7 cellular contexts compared by ENCODE assay signal in genomic region chr13:76473552-76474134, GRCh38.
A peak's percentile ranks its signal among the peaks of the same experiment; 100 is the strongest.
DNase-seq lines count a peak whose midpoint lies in the region; ATAC-seq and TF ChIP-seq lines count a peak whose summit lies in the region.

No MANE protein-coding gene starts in this region.

- no peak overlapping the region for H3K4me2 ChIP-seq in SU-DHL-6 (ENCODE audit: low read depth, low read length, poor library complexity, severe bottlenecking)

- no peaks in the 10 kb centered on the region for H3F3A ChIP-seq in SU-DHL-6 (ENCODE audit: insufficient read depth)

- H3K9me3 ChIP-seq in SU-DHL-6 (ENCODE audit: insufficient read depth, low read length), result no peaks in the 10 kb centered on the region
- H3K9me3 ChIP-seq in heart right ventricle, result no peaks in the 10 kb centered on the region

- peaks cover 2% of the 10 kb centered on the region for H3K27me3 Mint-ChIP-seq in activated naive CD8-positive, alpha-beta T cell treated with anti-CD3 and anti-CD28 coated beads, Interleukin-2, amount 50 U/mL, for 24 hours

- DNase-seq in GM13976 (ENCODE audit: low spot score) (peak; percentile 25), NAMALWA (ENCODE audit: low spot score) (peak; percentile 93), heart right ventricle (peak; percentile 18 to 79), renal cortical epithelial cell (ENCODE audit: low read depth) (peak; percentile 67)
- DNase-seq in activated naive CD8-positive, alpha-beta T cell treated with anti-CD3 and anti-CD28 coated beads, Interleukin-2, amount 50 U/mL, for 24 hours, result peak; percentile 70

- H3K4me3 Mint-ChIP-seq in activated naive CD8-positive, alpha-beta T cell treated with anti-CD3 and anti-CD28 coated beads, Interleukin-2, amount 50 U/mL, for 24 hours, result no peak overlapping the region

- ATAC-seq in HG02588 (IDR thresholded peaks at IDR 0.05; ENCODE audit: unreplicated experiment) (peak; percentile 99), heart right ventricle (peak; percentile 88 to 98 (median 96))
- ATAC-seq in activated naive CD8-positive, alpha-beta T cell treated with anti-CD3 and anti-CD28 coated beads, Interleukin-2, amount 50 U/mL, for 24 hours, result peak; percentile 96

- TF ChIP-seq CTCF in GM13976 (IDR thresholded peaks at IDR 0.05; ENCODE audit: borderline replicate concordance, control extremely low read depth, extremely low read depth, insufficient read depth, missing control alignments) (peak; percentile 62), SU-DHL-6 (IDR thresholded peaks at IDR 0.05; ENCODE audit: insufficient read depth, low read length, poor library complexity, severe bottlenecking) (peak; percentile 79), heart right ventricle (IDR thresholded peaks at IDR 0.05) (peak; percentile 77 to 92 (median 86))

- no peak overlapping the region for H2AFZ ChIP-seq in SU-DHL-6 (ENCODE audit: low read depth, low read length, severe bottlenecking)

- peaks cover 0 to 21% (median 4%) of the 10 kb centered on the region in 9 donors for H3K4me1 ChIP-seq in heart right ventricle

- no peaks in the 10 kb centered on the region for H3K36me3 Mint-ChIP-seq in activated naive CD8-positive, alpha-beta T cell treated with anti-CD3 and anti-CD28 coated beads, Interleukin-2, amount 50 U/mL, for 24 hours (ENCODE audit: low read depth)

- H3K27ac Mint-ChIP-seq in activated naive CD8-positive, alpha-beta T cell treated with anti-CD3 and anti-CD28 coated beads, Interleukin-2, amount 50 U/mL, for 24 hours, result no peak overlapping the region

- H3K9me3 Mint-ChIP-seq in activated naive CD8-positive, alpha-beta T cell treated with anti-CD3 and anti-CD28 coated beads, Interleukin-2, amount 50 U/mL, for 24 hours, result no peaks in the 10 kb centered on the region

- H3K4me3 ChIP-seq in SU-DHL-6 (ENCODE audit: insufficient read depth, low read length, poor library complexity, severe bottlenecking) (no peak overlapping the region), heart right ventricle (no peak overlapping the region)

- H3K27me3 ChIP-seq in SU-DHL-6 (ENCODE audit: low read length) (no peaks in the 10 kb centered on the region), heart right ventricle (no peaks in the 10 kb centered on the region)

- intact Hi-C loops in heart right ventricle (cut with DNase I), result loop anchor here (1.0 to 10.0 kb wide), 16 partner anchors 246 to 781 kb away; partner anchors contain the start of gene KCTD12 (in 1 of the 10)

- H3K79me2 ChIP-seq in SU-DHL-6 (ENCODE audit: insufficient read depth, low read length), result no peaks in the 10 kb centered on the region

- H3K27ac ChIP-seq in SU-DHL-6 (ENCODE audit: low read depth, low read length), result no peak overlapping the region
- peak overlapping the region in 2 of 10 donors; percentile 21 to 53 for H3K27ac ChIP-seq in heart right ventricle

- H3K36me3 ChIP-seq in SU-DHL-6 (ENCODE audit: low read length) (no peaks in the 10 kb centered on the region), heart right ventricle (no peaks in the 10 kb centered on the region)

- H4K20me1 ChIP-seq in SU-DHL-6 (ENCODE audit: low read depth, low read length), result no peaks in the 10 kb centered on the region

- in situ Hi-C loops in GM13976 (cut with MboI; ENCODE audit: low sequenced_read_pairs, unreplicated experiment), result loop anchor here (5.0 to 25.0 kb wide), 2 partner anchors 596 to 786 kb away; no protein-coding TSS in a partner anchor

- H3K9ac ChIP-seq in SU-DHL-6 (ENCODE audit: low read length), result no peak overlapping the region

- H3K4me1 Mint-ChIP-seq in activated naive CD8-positive, alpha-beta T cell treated with anti-CD3 and anti-CD28 coated beads, Interleukin-2, amount 50 U/mL, for 24 hours, result no peaks in the 10 kb centered on the region

- H3K9me2 ChIP-seq in SU-DHL-6 (replicated peaks; ENCODE audit: insufficient read depth, low read length), result no peaks in the 10 kb centered on the region

Comparison
In these comparisons a context has a peak if more than half of its experiments do, and no peak if none do; other contexts are left out.
1. DNase-seq: peak in every context shown above with its lines; median percentile 93 in NAMALWA; 70 in activated naive CD8-positive, alpha-beta T cell treated with anti-CD3 and anti-CD28 coated beads, Interleukin-2, amount 50 U/mL, for 24 hours; 67 in renal cortical epithelial cell; 48 in heart right ventricle; 25 in GM13976.